1 cellular context compared by ENCODE assay signal in genomic region chr11:35623708-35624168, GRCh38.
TF ChIP-seq lines count a peak whose summit lies in the region.

No MANE protein-coding gene starts in this region.

TF ChIP-seq in HCT116, 20 proteins besides CTCF, POLR2A, EP300 and RAD21 (continued from another document):
- TF ChIP-seq REST (IDR thresholded peaks at IDR 0.05; ENCODE audit: low read depth) (no peak), EZH2 (IDR thresholded peaks at IDR 0.05) (no peak), SRF (IDR thresholded peaks at IDR 0.05; ENCODE audit: low read depth) (no peak), EGR1 (IDR thresholded peaks at IDR 0.05; ENCODE audit: low read depth) (no peak), POLR2AphosphoS5 (IDR thresholded peaks at IDR 0.05; ENCODE audit: low read depth, low read length) (no peak), SIN3A (IDR thresholded peaks at IDR 0.05; ENCODE audit: low read depth) (no peak), SP1 (IDR thresholded peaks at IDR 0.05; ENCODE audit: low read depth) (no peak)
